In genomic region chr17:58289869-58290268, GRCh38 we compare ENCODE assay signal across 1 cellular context.
TF ChIP-seq lines count a peak whose summit lies in the region.

No MANE protein-coding gene starts in this region.

TF ChIP-seq in K562, 482 proteins besides CTCF, POLR2A, EP300 and RAD21 (continued from another document):
- TF ChIP-seq PKNOX1 (IDR thresholded peaks at IDR 0.05), result peak; percentile 97
- 0 out of 2 replicates have a peak, but pooled peaks have one; percentile 14 for TF ChIP-seq STAT5A (IDR thresholded peaks at IDR 0.05; ENCODE audit: borderline replicate concordance, low read length)
- TF ChIP-seq, protein P1, sequence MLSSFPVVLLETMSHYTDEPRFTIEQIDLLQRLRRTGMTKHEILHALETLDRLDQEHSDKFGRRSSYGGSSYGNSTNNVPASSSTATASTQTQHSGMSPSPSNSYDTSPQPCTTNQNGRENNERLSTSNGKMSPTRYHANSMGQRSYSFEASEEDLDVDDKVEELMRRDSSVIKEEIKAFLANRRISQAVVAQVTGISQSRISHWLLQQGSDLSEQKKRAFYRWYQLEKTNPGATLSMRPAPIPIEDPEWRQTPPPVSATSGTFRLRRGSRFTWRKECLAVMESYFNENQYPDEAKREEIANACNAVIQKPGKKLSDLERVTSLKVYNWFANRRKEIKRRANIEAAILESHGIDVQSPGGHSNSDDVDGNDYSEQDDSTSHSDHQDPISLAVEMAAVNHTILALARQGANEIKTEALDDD (IDR thresholded peaks at IDR 0.05), result peak; percentile 62
- peak; percentile 14 for TF ChIP-seq HDAC3 (IDR thresholded peaks at IDR 0.05; ENCODE audit: borderline replicate concordance, partially characterized antibody)
- TF ChIP-seq, protein P2, sequence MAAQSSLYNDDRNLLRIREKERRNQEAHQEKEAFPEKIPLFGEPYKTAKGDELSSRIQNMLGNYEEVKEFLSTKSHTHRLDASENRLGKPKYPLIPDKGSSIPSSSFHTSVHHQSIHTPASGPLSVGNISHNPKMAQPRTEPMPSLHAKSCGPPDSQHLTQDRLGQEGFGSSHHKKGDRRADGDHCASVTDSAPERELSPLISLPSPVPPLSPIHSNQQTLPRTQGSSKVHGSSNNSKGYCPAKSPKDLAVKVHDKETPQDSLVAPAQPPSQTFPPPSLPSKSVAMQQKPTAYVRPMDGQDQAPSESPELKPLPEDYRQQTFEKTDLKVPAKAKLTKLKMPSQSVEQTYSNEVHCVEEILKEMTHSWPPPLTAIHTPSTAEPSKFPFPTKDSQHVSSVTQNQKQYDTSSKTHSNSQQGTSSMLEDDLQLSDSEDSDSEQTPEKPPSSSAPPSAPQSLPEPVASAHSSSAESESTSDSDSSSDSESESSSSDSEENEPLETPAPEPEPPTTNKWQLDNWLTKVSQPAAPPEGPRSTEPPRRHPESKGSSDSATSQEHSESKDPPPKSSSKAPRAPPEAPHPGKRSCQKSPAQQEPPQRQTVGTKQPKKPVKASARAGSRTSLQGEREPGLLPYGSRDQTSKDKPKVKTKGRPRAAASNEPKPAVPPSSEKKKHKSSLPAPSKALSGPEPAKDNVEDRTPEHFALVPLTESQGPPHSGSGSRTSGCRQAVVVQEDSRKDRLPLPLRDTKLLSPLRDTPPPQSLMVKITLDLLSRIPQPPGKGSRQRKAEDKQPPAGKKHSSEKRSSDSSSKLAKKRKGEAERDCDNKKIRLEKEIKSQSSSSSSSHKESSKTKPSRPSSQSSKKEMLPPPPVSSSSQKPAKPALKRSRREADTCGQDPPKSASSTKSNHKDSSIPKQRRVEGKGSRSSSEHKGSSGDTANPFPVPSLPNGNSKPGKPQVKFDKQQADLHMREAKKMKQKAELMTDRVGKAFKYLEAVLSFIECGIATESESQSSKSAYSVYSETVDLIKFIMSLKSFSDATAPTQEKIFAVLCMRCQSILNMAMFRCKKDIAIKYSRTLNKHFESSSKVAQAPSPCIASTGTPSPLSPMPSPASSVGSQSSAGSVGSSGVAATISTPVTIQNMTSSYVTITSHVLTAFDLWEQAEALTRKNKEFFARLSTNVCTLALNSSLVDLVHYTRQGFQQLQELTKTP (IDR thresholded peaks at IDR 0.05; ENCODE audit: low read depth in 1 of 2, partially characterized antibody in 2 of 2), result no peak
- peak; percentile 84 for TF ChIP-seq CBFA2T3 (IDR thresholded peaks at IDR 0.05)
- TF ChIP-seq, protein P3, sequence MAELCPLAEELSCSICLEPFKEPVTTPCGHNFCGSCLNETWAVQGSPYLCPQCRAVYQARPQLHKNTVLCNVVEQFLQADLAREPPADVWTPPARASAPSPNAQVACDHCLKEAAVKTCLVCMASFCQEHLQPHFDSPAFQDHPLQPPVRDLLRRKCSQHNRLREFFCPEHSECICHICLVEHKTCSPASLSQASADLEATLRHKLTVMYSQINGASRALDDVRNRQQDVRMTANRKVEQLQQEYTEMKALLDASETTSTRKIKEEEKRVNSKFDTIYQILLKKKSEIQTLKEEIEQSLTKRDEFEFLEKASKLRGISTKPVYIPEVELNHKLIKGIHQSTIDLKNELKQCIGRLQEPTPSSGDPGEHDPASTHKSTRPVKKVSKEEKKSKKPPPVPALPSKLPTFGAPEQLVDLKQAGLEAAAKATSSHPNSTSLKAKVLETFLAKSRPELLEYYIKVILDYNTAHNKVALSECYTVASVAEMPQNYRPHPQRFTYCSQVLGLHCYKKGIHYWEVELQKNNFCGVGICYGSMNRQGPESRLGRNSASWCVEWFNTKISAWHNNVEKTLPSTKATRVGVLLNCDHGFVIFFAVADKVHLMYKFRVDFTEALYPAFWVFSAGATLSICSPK (IDR thresholded peaks at IDR 0.05; ENCODE audit: borderline replicate concordance), result no peak
- no peak for TF ChIP-seq NELFE (IDR thresholded peaks at IDR 0.05; ENCODE audit: insufficient read depth, insufficient read length)
- peak; percentile 35 to 40; a peak in 3 of 4 replicates for TF ChIP-seq KDM1A (IDR thresholded peaks at IDR 0.05)
- TF ChIP-seq NCOA1 (IDR thresholded peaks at IDR 0.05; ENCODE audit: low read depth), result 0 out of 2 replicates have a peak, but pooled peaks have one; percentile 23
- peak; percentile 69 for TF ChIP-seq NFE2L1 (tag; IDR thresholded peaks at IDR 0.05; ENCODE audit: borderline replicate concordance, low read depth)
- no peak for TF ChIP-seq DIDO1 (tag; IDR thresholded peaks at IDR 0.05; ENCODE audit: low read depth)
- TF ChIP-seq TAL1 (IDR thresholded peaks at IDR 0.05), result peak; percentile 59; the same call in 1 of the 2 replicates
- TF ChIP-seq NUFIP1 (IDR thresholded peaks at IDR 0.05; ENCODE audit: partially characterized antibody), result no peak
- peak; percentile 90 for TF ChIP-seq CTBP1 (IDR thresholded peaks at IDR 0.05; ENCODE audit: borderline replicate concordance)
- peak in 1 of 2 experiments; percentile 53; a peak in 1 of 4 replicates for TF ChIP-seq TRIM24 (IDR thresholded peaks at IDR 0.05)
- peak; percentile 87 for TF ChIP-seq SMARCA4 (IDR thresholded peaks at IDR 0.05)
- TF ChIP-seq LEF1 (IDR thresholded peaks at IDR 0.05), result 0 out of 2 replicates have a peak, but pooled peaks have one; percentile 37
- peak in 1 of 2 experiments; percentile 77; a peak in 1 of 4 replicates for TF ChIP-seq RCOR1 (IDR thresholded peaks at IDR 0.05; ENCODE audit: borderline replicate concordance in 1 of 2, low read depth in 2 of 2, low read length in 2 of 2)
- TF ChIP-seq ETV1 (tag; conservative IDR thresholded peaks at IDR 0.05; ENCODE audit: low read depth), result 0 out of 2 replicates have a peak, but pooled peaks have one; percentile 29
- no peak for TF ChIP-seq ZNF764 (CRISPR knock-in tag; IDR thresholded peaks at IDR 0.05; ENCODE audit: low read depth)
- TF ChIP-seq GABPB1 (CRISPR knock-in tag; IDR thresholded peaks at IDR 0.05), result 0 out of 2 replicates have a peak, but pooled peaks have one; percentile 19
TF ChIP-seq in K562: peak in this region for 41.
